ENCODE assay signal across 8 cellular contexts in the genomic region with DNA sequence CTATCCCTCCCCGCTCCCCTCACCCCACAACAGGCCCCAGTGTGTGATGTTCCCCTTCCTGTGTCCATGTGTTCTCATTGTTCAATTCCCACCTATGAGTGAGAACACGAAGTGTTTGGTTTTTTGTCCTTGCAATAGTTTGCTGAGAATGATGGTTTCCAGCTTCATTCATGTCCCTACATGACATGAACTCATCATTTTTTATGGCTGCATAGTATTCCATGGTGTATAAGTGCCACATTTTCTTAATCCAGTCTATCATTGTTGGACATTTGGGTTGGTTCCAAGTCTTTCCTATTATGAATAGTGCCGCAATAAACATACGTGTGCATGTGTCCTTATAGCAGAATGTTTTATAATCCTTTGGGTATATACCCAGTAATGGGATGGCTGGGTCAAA. TPM values are rescaled to one million over a fixed set of nuclear protein-coding genes. Genes with fewer than 3 reads are reported as not detected.
DNase-seq lines count a peak whose midpoint lies in the region; ATAC-seq, FAIRE-seq and TF ChIP-seq lines count a peak whose summit lies in the region.
"Not testable (repeated sequence)": the region's sequence is repeated elsewhere in the genome, so short reads cannot be mapped to it uniquely, and the experiment has no call there.
"Had no signal": no experiment of that assay in that cellular context is flagged by ENCODE, and none has a peak within 500 bp of the region (broad histone marks: within the 10 kb centered on the region; RNA-seq: fewer than 3 reads in every experiment).

No MANE protein-coding gene starts in this region.

- not testable (repeated sequence) for H3K9me3 ChIP-seq in HEK293 (ENCODE audit: control insufficient read depth, insufficient read depth, low read depth, low read length); K562 (replicated peaks; ENCODE audit: control insufficient read depth, insufficient read depth, low read depth, low read length); thyroid gland

- CTCF ChIA-PET in HEK293 (lab: Yijun Ruan, JAX): interaction anchor here (0.9 kb wide), 1 partner anchor 536 kb away, joined by 3 read pairs; no protein-coding TSS in a partner anchor
- CTCF ChIA-PET in T-cell (lab: Charles Lee); K562 (lab: Yijun Ruan, JAX; ENCODE audit: low intra/inter-chr PET ratio): not testable (repeated sequence)

- H3K4me3 Mint-ChIP-seq in T-cell: not testable (repeated sequence)

- H3K79me2 ChIP-seq in K562 (ENCODE audit: control insufficient read depth, insufficient read depth, low read length): not testable (repeated sequence)

- H3K27ac ChIP-seq in HEK293 (ENCODE audit: extremely low read depth, low read depth, low read length); K562 (ENCODE audit: extremely low read depth, low read depth, low read length): not testable (repeated sequence)
- peak overlapping the region; percentile 93 to 99 (median 96) for H3K27ac ChIP-seq in thyroid gland

- not testable (repeated sequence) for H3K9ac ChIP-seq in K562 (ENCODE audit: insufficient read depth in 1 of 2, low read depth in 2 of 2, low read length in 2 of 2)

- 93% methylated on average over 3 of the region's 4 CpGs for WGBS in K562 (ENCODE audit: insufficient coverage, low coverage, missing lambda C conversion rate)
- WGBS in thyroid gland, 2 donors: 95 to 99% methylated on average over 4 of the region's 4 CpGs

- TF ChIP-seq RAD21 in K562 (CRISPR knock-in tag; conservative IDR thresholded peaks at IDR 0.05 in 1 of 2, IDR thresholded peaks at IDR 0.05 in 1 of 2): not testable (repeated sequence)

- peaks cover 1 to 23% of the 10 kb centered on the region in 2 experiments; a peak in 2 of 3 replicates for H3K36me3 ChIP-seq in HEK293 (ENCODE audit: control insufficient read depth in 2 of 2, insufficient read depth in 1 of 2, low read length in 2 of 2)
- H3K36me3 ChIP-seq in K562 (ENCODE audit: control insufficient read depth, insufficient read depth, low read length): peaks cover 44% of the 10 kb centered on the region
- not testable (repeated sequence) for H3K36me3 ChIP-seq in thyroid gland

- H3K4me3 ChIP-seq in HEK293 (ENCODE audit: low read depth, low read length); K562; thyroid gland (replicated peaks in 1 of 3): not testable (repeated sequence)

- in situ Hi-C loops in K562 (cut with MboI): not testable (repeated sequence)

- not testable (repeated sequence) for H3K9me3 Mint-ChIP-seq in T-cell

- H3K27ac Mint-ChIP-seq in T-cell: peak overlapping the region; percentile 48 to 57

- not testable (repeated sequence) for H3K27me3 Mint-ChIP-seq in T-cell

- not testable (repeated sequence) for FAIRE-seq in K562 (lab: Jason Lieb, UNC)

- not testable (repeated sequence) for BruUV-seq in K562 (replicated peaks; lab: Mats Ljungman, UMichigan)

- peaks cover 55% of the 10 kb centered on the region for H3K36me3 Mint-ChIP-seq in T-cell

- not testable (repeated sequence) for DNase-seq in T-cell; K562 (ENCODE audit: extremely low read depth in 1 of 4, low spot score in 3 of 4); thyroid gland

- TF ChIP-seq CTCF in HEK293 (tag by site-specific recombination; IDR thresholded peaks at IDR 0.05); K562 (IDR thresholded peaks at IDR 0.05 in 2 of 3, conservative IDR thresholded peaks at IDR 0.05 in 1 of 3; ENCODE audit: insufficient read depth in 2 of 3, low read depth in 1 of 3, low read length in 3 of 3); thyroid gland (IDR thresholded peaks at IDR 0.05): not testable (repeated sequence)

- not testable (repeated sequence) for H3K4me1 ChIP-seq in HEK293 (ENCODE audit: control insufficient read depth, insufficient read depth, low read length); K562 (replicated peaks in 1 of 2; ENCODE audit: control insufficient read depth in 2 of 2, insufficient read depth in 2 of 2, low read length in 2 of 2)
- peaks cover 38 to 44% of the 10 kb centered on the region in 2 donors for H3K4me1 ChIP-seq in thyroid gland

- H2AFZ ChIP-seq in K562 (ENCODE audit: low read depth, low read length): not testable (repeated sequence)

- TF ChIP-seq EP300 in K562 (IDR thresholded peaks at IDR 0.05; ENCODE audit: low read length): not testable (repeated sequence)

- intact Hi-C loops in K562 (cut with micrococcal nuclease): loop anchor here (10.0 kb wide), 2 partner anchors 332 to 538 kb away; partner anchors contain the start of gene SNX22
- intact Hi-C loops in thyroid gland (cut with DNase I): not testable (repeated sequence)

- TF ChIP-seq POLR2A in K562 (conservative IDR thresholded peaks at IDR 0.05); thyroid gland (IDR thresholded peaks at IDR 0.05): not testable (repeated sequence)

- not testable (repeated sequence) for H3K4me2 ChIP-seq in K562 (ENCODE audit: insufficient read depth, low read length)

- H3K4me1 Mint-ChIP-seq in T-cell: not testable (repeated sequence)

- not testable (repeated sequence) for H3K9me1 ChIP-seq in K562 (ENCODE audit: control insufficient read depth, insufficient read depth, low read length)

- not testable (repeated sequence) for ATAC-seq in T-cell (replicated peaks in 1 of 4); K562

- H3K27me3 ChIP-seq in K562 (ENCODE audit: control insufficient read depth in 2 of 2, insufficient read depth in 2 of 2, low read length in 2 of 2); thyroid gland: not testable (repeated sequence)

- POLR2A ChIA-PET in HEK293 (lab: Yijun Ruan, JAX); T-cell (lab: Charles Lee): not testable (repeated sequence)
- POLR2A ChIA-PET in K562 (lab: Yijun Ruan, JAX): interaction anchor here (0.8 kb wide), 1 partner anchor 16 kb away, joined by 4 read pairs; no protein-coding TSS in a partner anchor

- H4K20me1 ChIP-seq in K562 (replicated peaks; ENCODE audit: control insufficient read depth, insufficient read depth, low read length): not testable (repeated sequence)

TF ChIP-seq in HEK293, 187 proteins besides CTCF, POLR2A, EP300 and RAD21:
- TF ChIP-seq ZNF580 (tag by site-specific recombination; IDR thresholded peaks at IDR 0.05): 0 out of 2 replicates have a peak, but pooled peaks have one; percentile 14
- peak; percentile 88 for TF ChIP-seq ZNF146 (tag by site-specific recombination; IDR thresholded peaks at IDR 0.05)

TF ChIP-seq in K562, 482 proteins besides CTCF, POLR2A, EP300 and RAD21:
- peak; percentile 79 for TF ChIP-seq ZNF146 (CRISPR knock-in tag; IDR thresholded peaks at IDR 0.05; ENCODE audit: unreplicated experiment)
TF ChIP-seq in K562: peak in this region for 1; not testable (repeated sequence) for 481.

RNA-seq across cellular contexts. Expression of gene FBXL22, which starts 20.0 kb away (rescaled TPM):
- total RNA-seq in T-cell (1 to 10 TPM in 4 of 5 donors, under 1 TPM in 1; 0.75 to 2.0 (median 1.5) TPM), K562 (2014; rRNA removed) (not detected in 2 replicates), K562 (2014; rRNA removed; fragmentation: Illumina TruSeq; extraction: Trizol) (not detected in 2 replicates), K562 (2015; rRNA removed; fragmentation: Illumina TruSeq; extraction: Trizol) (not detected in 2 replicates), K562 (2021) (not detected in 2 replicates), thyroid gland (1 to 10 TPM in 3 of 4 donors, under 1 TPM in 1; 0.92 to 3.8 (median 2.3) TPM)
- 0.35 TPM in 1 of 2 replicates, not detected in the other for total RNA-seq in K562 (2011; cell fraction: chromatin; rRNA removed; ENCODE audit: low replicate concordance)
- total RNA-seq in K562 (2011; cell fraction: nucleolus; rRNA removed): 0.33 and 0.39 TPM in 2 replicates
- 0.81 TPM in 1 of 2 replicates, not detected in the other for total RNA-seq in K562 (2011; cell fraction: nucleoplasm; rRNA removed)
- polyA plus RNA-seq in K562 (2011; rRNA removed) (not detected in 2 replicates), K562 (2014; fragmentation: Illumina TruSeq; extraction: Trizol) (not detected in 2 replicates), K562 (2014; fragmentation: Nextera tagmentation; extraction: Ambion mirVana) (not detected), K562 (2014; rRNA removed) (not detected in 2 replicates)
- polyA plus RNA-seq in K562 (2011; cell fraction: cytosol; rRNA removed): not detected in 2 replicates
- 0.04 and 0.17 TPM in 2 replicates for polyA plus RNA-seq in K562 (2011; cell fraction: nucleus; rRNA removed)
- polyA plus RNA-seq in K562 (2012): 0.07 and 0.14 TPM in 2 replicates
- not detected in 2 replicates for polyA minus RNA-seq in K562 (2011; rRNA and poly(A)+ RNA removed)
- not detected in 2 replicates for polyA minus RNA-seq in K562 (2011; cell fraction: cytosol; rRNA and poly(A)+ RNA removed)
- 0.22 and 0.27 TPM in 2 replicates for polyA minus RNA-seq in K562 (2011; cell fraction: nucleus; rRNA and poly(A)+ RNA removed)
- total RNA-seq: A172, Caco-2, Daoy had no signal
- polyA plus RNA-seq: CD14-positive monocyte had no signal
